In genomic region chr19:43983544-43983911, GRCh38 we compare ENCODE assay signal across 8 cellular contexts.
A peak's percentile ranks its signal among the peaks of the same experiment; 100 is the strongest.
DNase-seq lines count a peak whose midpoint lies in the region; ATAC-seq and TF ChIP-seq lines count a peak whose summit lies in the region.

No MANE protein-coding gene starts in this region.

- peaks cover 6% of the 10 kb centered on the region; the same call in 1 of the 2 replicates for H3K9me3 ChIP-seq in HUES48 (ENCODE audit: control insufficient read depth, insufficient read depth, low read length)

- peak; percentile 20 for ATAC-seq in GM18511 (IDR thresholded peaks at IDR 0.05; ENCODE audit: unreplicated experiment)
- ATAC-seq in effector memory CD8-positive, alpha-beta T cell (replicated peaks) = no peak

- no peak for TF ChIP-seq CTCF in retinal pigment epithelial cell (conservative IDR thresholded peaks at IDR 0.05; ENCODE audit: low read depth, low read length)
- TF ChIP-seq CTCF in GM10266 (IDR thresholded peaks at IDR 0.05; ENCODE audit: control insufficient read depth, insufficient read depth, low read depth, missing control alignments) = no peak

- no peaks in the 10 kb centered on the region for H3K27me3 ChIP-seq in HUES48 (ENCODE audit: control insufficient read depth, insufficient read depth, low read length)

- no peaks in the 10 kb centered on the region for H3K36me3 ChIP-seq in HUES48 (ENCODE audit: control insufficient read depth, insufficient read depth, low read length)

- DNase-seq in effector memory CD8-positive, alpha-beta T cell = no peak
- DNase-seq in retinal pigment epithelial cell (ENCODE audit: low read depth) (no peak), activated gamma-delta T cell (lab: John Stamatoyannopoulos, UW) (no peak), GM10266 (ENCODE audit: extremely low spot score) (no peak)
- no peak for DNase-seq in stimulated activated CD4-positive, alpha-beta T cell treated with anti-CD3 and anti-CD28 coated beads, Interleukin-2, amount 100 ng/mL, for 48 hours
- DNase-seq in activated CD4-positive, alpha-beta T cell treated with anti-CD3 and anti-CD28 coated beads for 4 hours = no peak

- no peaks in the 10 kb centered on the region for H3K27me3 Mint-ChIP-seq in effector memory CD8-positive, alpha-beta T cell

- peaks cover 7% of the 10 kb centered on the region for H3K36me3 Mint-ChIP-seq in effector memory CD8-positive, alpha-beta T cell (ENCODE audit: insufficient read depth)

- no peak overlapping the region for H3K9ac ChIP-seq in HUES48 (ENCODE audit: low read depth, low read length)

- H3K4me1 Mint-ChIP-seq in effector memory CD8-positive, alpha-beta T cell (ENCODE audit: low read depth in 2 of 2) = peaks cover 9 to 12% of the 10 kb centered on the region in 2 donors

- H3K4me1 ChIP-seq in HUES48 (ENCODE audit: control insufficient read depth, insufficient read depth, low read length) = no peaks in the 10 kb centered on the region

- peak overlapping the region; percentile 89 to 91 for H3K4me3 Mint-ChIP-seq in effector memory CD8-positive, alpha-beta T cell

- peaks cover 0 to 3% of the 10 kb centered on the region in 2 donors for H3K9me3 Mint-ChIP-seq in effector memory CD8-positive, alpha-beta T cell

- H3K4me3 ChIP-seq in HUES48 (ENCODE audit: low read depth, low read length) = peak overlapping the region; percentile 27
- H3K4me3 ChIP-seq in retinal pigment epithelial cell (ENCODE audit: low read length) = peak overlapping the region; percentile 93

- peak overlapping the region; percentile 90 to 94 for H3K27ac Mint-ChIP-seq in effector memory CD8-positive, alpha-beta T cell

- no peak overlapping the region for H3K27ac ChIP-seq in HUES48 (ENCODE audit: low read depth, low read length)
